Comparison of ENCODE assay signal across 9 cellular contexts in genomic region chr13:31236211-31236786, GRCh38. TPM values are rescaled to one million over a fixed set of nuclear protein-coding genes. Genes with fewer than 3 reads are reported as not detected.
A peak's percentile ranks its signal among the peaks of the same experiment; 100 is the strongest.
DNase-seq lines count a peak whose midpoint lies in the region; ATAC-seq and TF ChIP-seq lines count a peak whose summit lies in the region.
"Had no signal": no experiment of that assay in that cellular context is flagged by ENCODE, and none has a peak within 500 bp of the region (broad histone marks: within the 10 kb centered on the region; RNA-seq: fewer than 3 reads in every experiment).

No MANE protein-coding gene starts in this region.

- no peaks in the 10 kb centered on the region for H3K9me3 ChIP-seq in adrenal gland (replicated peaks in 1 of 3)
- H3K9me3 ChIP-seq in iPS DF 6.9 (ENCODE audit: control insufficient read depth, insufficient read depth, low read length) = no peaks in the 10 kb centered on the region
- H3K9me3 ChIP-seq in thoracic aorta = no peaks in the 10 kb centered on the region
- H3K9me3 ChIP-seq: BLaER1 treated with 17β-estradiol and CSF1 and Interleukin-3, amounts not matched to agents 10 nM and 100 nM had no signal

- no peaks in the 10 kb centered on the region for H3K9me3 Mint-ChIP-seq in activated CD4-positive, alpha-beta T cell treated with anti-CD3 and anti-CD28 coated beads, Interleukin-2, amount 10 ng/mL, durations not matched to agents 24 days and 14 days

- no peaks in the 10 kb centered on the region for H3K4me1 ChIP-seq in adrenal gland (replicated peaks in 1 of 2)
- no peaks in the 10 kb centered on the region for H3K4me1 ChIP-seq in iPS DF 6.9 (ENCODE audit: control insufficient read depth, insufficient read depth, low read length)
- no peaks in the 10 kb centered on the region for H3K4me1 ChIP-seq in thoracic aorta (ENCODE audit: control insufficient read depth in 1 of 2, low read depth in 2 of 2)
- H3K4me1 ChIP-seq: BLaER1 treated with 17β-estradiol and CSF1 and Interleukin-3, amounts not matched to agents 10 nM and 100 nM had no signal

- H3K4me3 Mint-ChIP-seq in activated CD4-positive, alpha-beta T cell treated with anti-CD3 and anti-CD28 coated beads, Interleukin-2, amount 10 ng/mL, durations not matched to agents 24 days and 14 days = no peak overlapping the region

- WGBS in adrenal gland, 4 donors = 34 to 48% (median 41%) methylated on average over 3 of the region's 3 CpGs
- WGBS in iPS DF 6.9 (ENCODE audit: insufficient coverage, insufficient read length) = no CpG with 5 or more reads among the region's 3 CpGs

- DNase-seq in NCI-H1092 treated with DMSO at 0.1 percent for 48 hours (lab: John Stamatoyannopoulos, UW) (peak; percentile 15), NCI-H1092 (lab: John Stamatoyannopoulos, UW) (no peak), NCI-H146 (lab: John Stamatoyannopoulos, UW) (peak; percentile 26), adrenal gland (peak in 2 of 7 donors; percentile 16 to 36), iPS DF 6.9 (ENCODE audit: low read depth, low spot score) (peak; percentile 13), thoracic aorta (ENCODE audit: low spot score) (no peak)
- DNase-seq in activated CD4-positive, alpha-beta T cell treated with anti-CD3 and anti-CD28 coated beads, Interleukin-2, amount 10 ng/mL, durations not matched to agents 24 days and 14 days = no peak
- no peak for DNase-seq in activated CD4-positive, alpha-beta T cell treated with anti-CD3 and anti-CD28 coated beads, Interleukin-2, amount 50 U/mL, for 1 hour

- intact Hi-C loops in adrenal gland (cut with DNase I) = loop anchor here (5.0 to 10.0 kb wide), 2 partner anchors 186 to 189 kb away; no protein-coding TSS in a partner anchor
- intact Hi-C loops in activated CD4-positive, alpha-beta T cell treated with anti-CD3 and anti-CD28 coated beads, Interleukin-2, amount 10 ng/mL, durations not matched to agents 24 days and 14 days (cut with micrococcal nuclease) = loop anchor here (1.0 to 5.0 kb wide), 2 partner anchors 188 to 506 kb away; no protein-coding TSS in a partner anchor

- H3K27me3 Mint-ChIP-seq in activated CD4-positive, alpha-beta T cell treated with anti-CD3 and anti-CD28 coated beads, Interleukin-2, amount 10 ng/mL, durations not matched to agents 24 days and 14 days = no peaks in the 10 kb centered on the region

- H3K27ac Mint-ChIP-seq in activated CD4-positive, alpha-beta T cell treated with anti-CD3 and anti-CD28 coated beads, Interleukin-2, amount 10 ng/mL, durations not matched to agents 24 days and 14 days = no peak overlapping the region

- H3K27me3 ChIP-seq in adrenal gland = no peaks in the 10 kb centered on the region
- no peaks in the 10 kb centered on the region for H3K27me3 ChIP-seq in iPS DF 6.9 (ENCODE audit: control insufficient read depth, insufficient read depth, low read length)
- no peaks in the 10 kb centered on the region for H3K27me3 ChIP-seq in thoracic aorta (replicated peaks; ENCODE audit: insufficient read depth)
- H3K27me3 ChIP-seq: BLaER1 treated with 17β-estradiol and CSF1 and Interleukin-3, amounts not matched to agents 10 nM and 100 nM had no signal

- TF ChIP-seq POLR2A in adrenal gland (IDR thresholded peaks at IDR 0.05) = no peak

- no peak for ATAC-seq in thoracic aorta (ENCODE audit: insufficient number of reproducible peaks, low FRiP score, low read depth)

- H3K4me3 ChIP-seq in adrenal gland (no peak overlapping the region), iPS DF 6.9 (ENCODE audit: low read length) (no peak overlapping the region), thoracic aorta (no peak overlapping the region)
- H3K4me3 ChIP-seq: BLaER1 treated with 17β-estradiol and CSF1 and Interleukin-3, amounts not matched to agents 10 nM and 100 nM had no signal

- H3K36me3 ChIP-seq in adrenal gland (replicated peaks in 1 of 2) (no peaks in the 10 kb centered on the region), iPS DF 6.9 (ENCODE audit: control insufficient read depth, insufficient read depth, low read length) (no peaks in the 10 kb centered on the region), thoracic aorta (no peaks in the 10 kb centered on the region)

- no peaks in the 10 kb centered on the region for H3K36me3 Mint-ChIP-seq in activated CD4-positive, alpha-beta T cell treated with anti-CD3 and anti-CD28 coated beads, Interleukin-2, amount 10 ng/mL, durations not matched to agents 24 days and 14 days (ENCODE audit: low read depth)

- no peak overlapping the region for H3K27ac ChIP-seq in adrenal gland
- no peak overlapping the region for H3K27ac ChIP-seq in iPS DF 6.9 (ENCODE audit: low read length)
- H3K27ac ChIP-seq in thoracic aorta = no peak overlapping the region
- H3K27ac ChIP-seq: BLaER1 treated with 17β-estradiol and CSF1 and Interleukin-3, amounts not matched to agents 10 nM and 100 nM had no signal

- no peaks in the 10 kb centered on the region for H3K4me1 Mint-ChIP-seq in activated CD4-positive, alpha-beta T cell treated with anti-CD3 and anti-CD28 coated beads, Interleukin-2, amount 10 ng/mL, durations not matched to agents 24 days and 14 days

- TF ChIP-seq CTCF in adrenal gland (IDR thresholded peaks at IDR 0.05) = peak; percentile 53 to 72 (median 58)
- peak; percentile 52 for TF ChIP-seq CTCF in thoracic aorta (IDR thresholded peaks at IDR 0.05)

RNA-seq across cellular contexts. Expression of gene B3GLCT, which starts 36.5 kb away (rescaled TPM):
- 1 to 10 TPM; 2.2 to 6.4 (median 3.9) TPM for total RNA-seq in adrenal gland
- polyA plus RNA-seq in adrenal gland = 1 to 10 TPM; 1.9 to 2.3 (median 2.0) TPM
- 10 to 100 TPM in 1 of 2 donors, 1 to 10 TPM in 1; 9.3 to 10.4 TPM for total RNA-seq in thoracic aorta
- 4.0 and 4.4 TPM in 2 replicates for total RNA-seq in activated CD4-positive, alpha-beta T cell treated with anti-CD3 and anti-CD28 coated beads, Interleukin-2, amount 10 ng/mL, durations not matched to agents 24 days and 14 days

Comparison
In these comparisons a context has a peak if more than half of its experiments do, and no peak if none do; other contexts are left out.
1. DNase-seq: peak in NCI-H1092 treated with DMSO at 0.1 percent for 48 hours (single experiment), NCI-H146 (single experiment) and iPS DF 6.9 (single experiment); none in NCI-H1092 (single experiment), thoracic aorta (single experiment), activated CD4-positive, alpha-beta T cell treated with anti-CD3 and anti-CD28 coated beads, Interleukin-2, amount 10 ng/mL, durations not matched to agents 24 days and 14 days (single experiment) and activated CD4-positive, alpha-beta T cell treated with anti-CD3 and anti-CD28 coated beads, Interleukin-2, amount 50 U/mL, for 1 hour (single experiment).